In the genomic region with DNA sequence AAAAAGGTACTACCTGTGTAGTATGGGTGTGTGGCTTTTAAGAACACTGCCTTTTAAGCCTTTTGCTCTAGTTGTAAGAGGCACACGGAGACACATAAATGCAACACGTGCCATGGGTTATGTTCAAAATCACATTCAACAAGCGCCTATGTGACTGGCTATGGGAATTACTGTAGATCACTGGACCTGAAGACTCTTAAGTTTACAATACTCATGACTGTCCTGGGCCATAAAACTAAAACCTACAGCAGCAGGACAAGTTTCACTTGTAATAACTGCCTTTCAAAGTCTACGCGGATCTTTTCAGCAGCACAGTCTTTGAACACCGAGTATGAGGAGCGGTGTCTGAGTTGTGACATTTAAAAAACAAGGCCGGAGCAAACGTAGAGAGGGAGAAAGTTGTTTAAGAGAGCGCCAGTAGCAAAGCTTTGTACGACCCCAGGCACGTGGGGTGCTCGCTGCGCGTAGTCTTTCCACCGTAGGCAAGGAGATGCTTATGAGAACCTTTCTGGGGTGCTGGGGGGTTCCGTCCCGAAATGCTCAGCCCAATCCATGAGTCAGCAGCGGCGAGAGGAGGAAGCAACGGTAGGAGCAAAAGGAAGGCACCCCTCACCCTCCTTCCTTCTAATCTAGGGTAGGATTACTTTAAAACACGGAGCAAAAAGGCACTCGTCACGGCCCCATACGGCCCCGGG, we compare ENCODE assay signal across 2 cellular contexts.
TF ChIP-seq lines count a peak whose summit lies in the region.

No MANE protein-coding gene starts in this region.

TF ChIP-seq in Ishikawa, 13 proteins besides CTCF, POLR2A, EP300 and RAD21:
- TF ChIP-seq YY1 (IDR thresholded peaks at IDR 0.05; ENCODE audit: low read depth) (no peak), EGR1 (IDR thresholded peaks at IDR 0.05) (no peak), ZBTB7A (IDR thresholded peaks at IDR 0.05; ENCODE audit: low read depth) (no peak)
- TF ChIP-seq, protein P1, sequence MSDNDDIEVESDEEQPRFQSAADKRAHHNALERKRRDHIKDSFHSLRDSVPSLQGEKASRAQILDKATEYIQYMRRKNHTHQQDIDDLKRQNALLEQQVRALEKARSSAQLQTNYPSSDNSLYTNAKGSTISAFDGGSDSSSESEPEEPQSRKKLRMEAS (IDR thresholded peaks at IDR 0.05): 0 out of 2 replicates have a peak, but pooled peaks have one; percentile 21
TF ChIP-seq in Ishikawa: peak in this region for 1.

TF ChIP-seq in endothelial cell of umbilical vein, 7 proteins besides CTCF, POLR2A, EP300 and RAD21:
- TF ChIP-seq POLR2AphosphoS5 (IDR thresholded peaks at IDR 0.05; ENCODE audit: insufficient read depth, low read depth, low read length) (no peak), FOS (IDR thresholded peaks at IDR 0.05; ENCODE audit: borderline replicate concordance, insufficient read depth, low read length) (no peak)
